In the genomic region with DNA sequence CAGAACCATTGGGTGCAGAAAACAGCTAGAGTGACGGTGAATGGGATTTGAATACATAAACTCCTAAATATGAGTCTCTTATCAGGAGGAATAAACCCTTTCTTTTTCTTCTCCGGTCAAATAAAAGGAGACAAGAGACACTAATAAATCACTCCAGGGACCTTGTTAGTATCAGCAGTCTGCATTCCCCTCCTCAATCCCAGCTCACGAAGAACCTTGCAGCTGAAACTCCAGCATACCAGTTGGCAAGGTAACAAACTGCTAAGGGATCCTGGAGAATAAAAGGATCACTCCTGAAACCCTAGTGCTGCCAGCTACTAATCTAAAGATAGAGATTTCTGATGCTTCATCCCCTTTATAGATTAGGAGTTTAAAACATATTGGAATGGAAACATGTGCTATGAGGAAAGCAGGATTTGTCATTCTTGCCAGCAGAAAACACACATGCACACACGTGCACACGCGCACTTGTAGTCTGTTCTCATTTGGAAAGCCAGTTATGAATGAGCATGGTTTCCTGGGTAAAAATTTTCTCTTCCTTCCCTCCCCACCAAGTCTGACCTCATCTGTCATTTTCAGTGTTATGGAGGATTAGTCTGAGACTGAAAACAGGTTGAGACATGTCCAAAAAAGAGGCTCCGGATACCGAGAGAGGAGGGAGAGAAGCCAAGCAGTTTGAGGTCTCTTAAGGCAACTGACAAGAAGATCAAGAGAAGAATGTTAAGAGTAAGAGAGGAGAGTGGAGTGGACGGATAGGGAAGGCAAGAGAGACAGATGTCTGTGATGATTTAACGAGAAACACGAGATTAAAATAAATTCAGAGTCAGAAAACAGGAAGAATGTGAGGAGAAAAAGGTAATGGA, we compare ENCODE assay signal across 8 cellular contexts. TPM values are rescaled to one million over a fixed set of nuclear protein-coding genes. Genes with fewer than 3 reads are reported as not detected.
A peak's percentile ranks its signal among the peaks of the same experiment; 100 is the strongest.
DNase-seq lines count a peak whose midpoint lies in the region; ATAC-seq, FAIRE-seq and TF ChIP-seq lines count a peak whose summit lies in the region.

No MANE protein-coding gene starts in this region.

- ATAC-seq in GM18508 (IDR thresholded peaks at IDR 0.05; ENCODE audit: insufficient read depth, unreplicated experiment): peak; percentile 41
- ATAC-seq in HG02885 (IDR thresholded peaks at IDR 0.05; ENCODE audit: poor library complexity, unreplicated experiment): peak; percentile 80

- no peak for TF ChIP-seq POLR2A in breast epithelium (IDR thresholded peaks at IDR 0.05)

- BruUV-seq in A673 (replicated peaks; lab: Mats Ljungman, UMichigan): no TSS peak

- DNase-seq in A673 (ENCODE audit: low spot score) (peak; percentile 93), NOMO-1 (lab: John Stamatoyannopoulos, UW; ENCODE audit: unreplicated experiment in 2 of 2) (peak; percentile 60 to 81), breast epithelium (ENCODE audit: low spot score in 2 of 2) (no peak), frontal cortex (ENCODE audit: low spot score in 2 of 2) (no peak), HuH-7.5 (ENCODE audit: low spot score) (no peak)
- DNase-seq in stimulated activated CD4-positive, alpha-beta T cell treated with anti-CD3 and anti-CD28 coated beads, Interleukin-4, amount 100 ng/mL, for 1 hour: peak; percentile 36

- H3K27me3 ChIP-seq in A673 (replicated peaks; ENCODE audit: insufficient read depth, low read depth, low read length, poor library complexity) (no peaks in the 10 kb centered on the region), breast epithelium (no peaks in the 10 kb centered on the region)

- H3K36me3 ChIP-seq in A673 (ENCODE audit: insufficient read depth, low read length, poor library complexity, severe bottlenecking) (no peaks in the 10 kb centered on the region), breast epithelium (no peaks in the 10 kb centered on the region)

- H3K9me3 ChIP-seq in A673 (ENCODE audit: low read depth, low read length, poor library complexity, severe bottlenecking) (no peaks in the 10 kb centered on the region), breast epithelium (no peaks in the 10 kb centered on the region)

- POLR2A ChIA-PET in A673 (lab: Charles Lee; ENCODE audit: low non-redundant PET): interaction anchor here (0.7 kb wide), 1 partner anchor 873 kb away, joined by 3 read pairs; no protein-coding TSS in a partner anchor

- peaks cover 100% of the 10 kb centered on the region for H3K4me1 ChIP-seq in A673 (ENCODE audit: insufficient read depth, low read length, poor library complexity, severe bottlenecking)
- peaks cover 11 to 22% of the 10 kb centered on the region in 2 donors for H3K4me1 ChIP-seq in breast epithelium

- TF ChIP-seq CTCF in A673 (conservative IDR thresholded peaks at IDR 0.05; ENCODE audit: low read depth, low read length) (no peak), breast epithelium (IDR thresholded peaks at IDR 0.05) (no peak)

- H3K27ac ChIP-seq in A673 (ENCODE audit: low read depth, low read length, poor library complexity, severe bottlenecking) (peak overlapping the region; percentile 93), breast epithelium (peak overlapping the region; percentile 15 to 27)

- CTCF ChIA-PET in A673 (lab: Charles Lee): no interaction called here

- peak overlapping the region; percentile 6 for H3K4me3 ChIP-seq in A673 (ENCODE audit: low read depth, low read length, poor library complexity, severe bottlenecking)
- H3K4me3 ChIP-seq in breast epithelium: no peak overlapping the region

- FAIRE-seq in frontal cortex (lab: Jason Lieb, UNC): no peak

- intact Hi-C loops in A673 (cut with micrococcal nuclease; ENCODE audit: unreplicated experiment): no loop called here
- intact Hi-C loops in breast epithelium (cut with DNase I; ENCODE audit: low total_unique reads): no loop called here

RNA-seq across cellular contexts. Expression of a gene that starts 10.9 kb away (rescaled TPM):
- total RNA-seq in A673 (2021) (25.5 and 28.2 TPM in 2 replicates), breast epithelium (10 to 100 TPM in 2 of 3 donors, 1 to 10 TPM in 1; 6.9 to 19.7 (median 18.1) TPM), frontal cortex (22.0 TPM)

Comparison
In these comparisons a context has a peak if more than half of its experiments do, and no peak if none do; other contexts are left out.
1. DNase-seq: peak in A673 (single experiment), NOMO-1 (2 of 2) and stimulated activated CD4-positive, alpha-beta T cell treated with anti-CD3 and anti-CD28 coated beads, Interleukin-4, amount 100 ng/mL, for 1 hour (single experiment); none in breast epithelium (0 of 2), frontal cortex (0 of 2) and HuH-7.5 (single experiment).